Comparison of ENCODE assay signal across 1 cellular context in genomic region chr1:224900062-224900461, GRCh38.
TF ChIP-seq lines count a peak whose summit lies in the region.

No MANE protein-coding gene starts in this region.

TF ChIP-seq in HEK293, 187 proteins besides CTCF, POLR2A, EP300 and RAD21 (continued from another document and continues in another):
- no peak for TF ChIP-seq PRDM2 (tag by site-specific recombination; IDR thresholded peaks at IDR 0.05; ENCODE audit: borderline replicate concordance)
- TF ChIP-seq, protein P1, sequence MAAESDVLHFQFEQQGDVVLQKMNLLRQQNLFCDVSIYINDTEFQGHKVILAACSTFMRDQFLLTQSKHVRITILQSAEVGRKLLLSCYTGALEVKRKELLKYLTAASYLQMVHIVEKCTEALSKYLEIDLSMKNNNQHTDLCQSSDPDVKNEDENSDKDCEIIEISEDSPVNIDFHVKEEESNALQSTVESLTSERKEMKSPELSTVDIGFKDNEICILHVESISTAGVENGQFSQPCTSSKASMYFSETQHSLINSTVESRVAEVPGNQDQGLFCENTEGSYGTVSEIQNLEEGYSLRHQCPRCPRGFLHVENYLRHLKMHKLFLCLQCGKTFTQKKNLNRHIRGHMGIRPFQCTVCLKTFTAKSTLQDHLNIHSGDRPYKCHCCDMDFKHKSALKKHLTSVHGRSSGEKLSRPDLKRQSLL (tag by site-specific recombination; IDR thresholded peaks at IDR 0.05): no peak
- no peak for TF ChIP-seq ZFP37 (tag by site-specific recombination; IDR thresholded peaks at IDR 0.05)
- TF ChIP-seq, protein P2, sequence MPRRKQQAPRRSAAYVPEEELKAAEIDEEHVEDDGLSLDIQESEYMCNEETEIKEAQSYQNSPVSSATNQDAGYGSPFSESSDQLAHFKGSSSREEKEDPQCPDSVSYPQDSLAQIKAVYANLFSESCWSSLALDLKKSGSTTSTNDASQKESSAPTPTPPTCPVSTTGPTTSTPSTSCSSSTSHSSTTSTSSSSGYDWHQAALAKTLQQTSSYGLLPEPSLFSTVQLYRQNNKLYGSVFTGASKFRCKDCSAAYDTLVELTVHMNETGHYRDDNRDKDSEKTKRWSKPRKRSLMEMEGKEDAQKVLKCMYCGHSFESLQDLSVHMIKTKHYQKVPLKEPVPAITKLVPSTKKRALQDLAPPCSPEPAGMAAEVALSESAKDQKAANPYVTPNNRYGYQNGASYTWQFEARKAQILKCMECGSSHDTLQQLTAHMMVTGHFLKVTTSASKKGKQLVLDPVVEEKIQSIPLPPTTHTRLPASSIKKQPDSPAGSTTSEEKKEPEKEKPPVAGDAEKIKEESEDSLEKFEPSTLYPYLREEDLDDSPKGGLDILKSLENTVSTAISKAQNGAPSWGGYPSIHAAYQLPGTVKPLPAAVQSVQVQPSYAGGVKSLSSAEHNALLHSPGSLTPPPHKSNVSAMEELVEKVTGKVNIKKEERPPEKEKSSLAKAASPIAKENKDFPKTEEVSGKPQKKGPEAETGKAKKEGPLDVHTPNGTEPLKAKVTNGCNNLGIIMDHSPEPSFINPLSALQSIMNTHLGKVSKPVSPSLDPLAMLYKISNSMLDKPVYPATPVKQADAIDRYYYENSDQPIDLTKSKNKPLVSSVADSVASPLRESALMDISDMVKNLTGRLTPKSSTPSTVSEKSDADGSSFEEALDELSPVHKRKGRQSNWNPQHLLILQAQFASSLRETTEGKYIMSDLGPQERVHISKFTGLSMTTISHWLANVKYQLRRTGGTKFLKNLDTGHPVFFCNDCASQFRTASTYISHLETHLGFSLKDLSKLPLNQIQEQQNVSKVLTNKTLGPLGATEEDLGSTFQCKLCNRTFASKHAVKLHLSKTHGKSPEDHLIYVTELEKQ (tag by site-specific recombination; IDR thresholded peaks at IDR 0.05; ENCODE audit: borderline replicate concordance): no peak
- peak; percentile 65; the same call in 1 of the 2 replicates for TF ChIP-seq GLI2 (tag by site-specific recombination; IDR thresholded peaks at IDR 0.05; ENCODE audit: borderline replicate concordance, low read depth)
- no peak for TF ChIP-seq TRIM28 (IDR thresholded peaks at IDR 0.05; ENCODE audit: borderline replicate concordance, low read length)
- TF ChIP-seq, protein P3, sequence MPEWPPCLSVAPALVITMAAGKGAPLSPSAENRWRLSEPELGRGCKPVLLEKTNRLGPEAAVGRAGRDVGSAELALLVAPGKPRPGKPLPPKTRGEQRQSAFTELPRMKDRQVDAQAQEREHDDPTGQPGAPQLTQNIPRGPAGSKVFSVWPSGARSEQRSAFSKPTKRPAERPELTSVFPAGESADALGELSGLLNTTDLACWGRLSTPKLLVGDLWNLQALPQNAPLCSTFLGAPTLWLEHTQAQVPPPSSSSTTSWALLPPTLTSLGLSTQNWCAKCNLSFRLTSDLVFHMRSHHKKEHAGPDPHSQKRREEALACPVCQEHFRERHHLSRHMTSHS (tag by site-specific recombination; IDR thresholded peaks at IDR 0.05): no peak
- TF ChIP-seq YY1 (tag by site-specific recombination; IDR thresholded peaks at IDR 0.05): no peak
- TF ChIP-seq ZSCAN23 (tag by site-specific recombination; IDR thresholded peaks at IDR 0.05): no peak
- TF ChIP-seq OVOL3 (tag by site-specific recombination; IDR thresholded peaks at IDR 0.05): peak; percentile 18; the same call in 1 of the 2 replicates
- TF ChIP-seq ZNF37A (tag by site-specific recombination; IDR thresholded peaks at IDR 0.05): no peak
- no peak for TF ChIP-seq ZBTB49 (tag by site-specific recombination; IDR thresholded peaks at IDR 0.05; ENCODE audit: low read depth)
- TF ChIP-seq ZNF211 (tag by site-specific recombination; IDR thresholded peaks at IDR 0.05; ENCODE audit: low read depth): no peak
- peak; percentile 44 for TF ChIP-seq ZNF510 (tag by site-specific recombination; IDR thresholded peaks at IDR 0.05; ENCODE audit: insufficient replicate concordance)
- TF ChIP-seq, protein P4, sequence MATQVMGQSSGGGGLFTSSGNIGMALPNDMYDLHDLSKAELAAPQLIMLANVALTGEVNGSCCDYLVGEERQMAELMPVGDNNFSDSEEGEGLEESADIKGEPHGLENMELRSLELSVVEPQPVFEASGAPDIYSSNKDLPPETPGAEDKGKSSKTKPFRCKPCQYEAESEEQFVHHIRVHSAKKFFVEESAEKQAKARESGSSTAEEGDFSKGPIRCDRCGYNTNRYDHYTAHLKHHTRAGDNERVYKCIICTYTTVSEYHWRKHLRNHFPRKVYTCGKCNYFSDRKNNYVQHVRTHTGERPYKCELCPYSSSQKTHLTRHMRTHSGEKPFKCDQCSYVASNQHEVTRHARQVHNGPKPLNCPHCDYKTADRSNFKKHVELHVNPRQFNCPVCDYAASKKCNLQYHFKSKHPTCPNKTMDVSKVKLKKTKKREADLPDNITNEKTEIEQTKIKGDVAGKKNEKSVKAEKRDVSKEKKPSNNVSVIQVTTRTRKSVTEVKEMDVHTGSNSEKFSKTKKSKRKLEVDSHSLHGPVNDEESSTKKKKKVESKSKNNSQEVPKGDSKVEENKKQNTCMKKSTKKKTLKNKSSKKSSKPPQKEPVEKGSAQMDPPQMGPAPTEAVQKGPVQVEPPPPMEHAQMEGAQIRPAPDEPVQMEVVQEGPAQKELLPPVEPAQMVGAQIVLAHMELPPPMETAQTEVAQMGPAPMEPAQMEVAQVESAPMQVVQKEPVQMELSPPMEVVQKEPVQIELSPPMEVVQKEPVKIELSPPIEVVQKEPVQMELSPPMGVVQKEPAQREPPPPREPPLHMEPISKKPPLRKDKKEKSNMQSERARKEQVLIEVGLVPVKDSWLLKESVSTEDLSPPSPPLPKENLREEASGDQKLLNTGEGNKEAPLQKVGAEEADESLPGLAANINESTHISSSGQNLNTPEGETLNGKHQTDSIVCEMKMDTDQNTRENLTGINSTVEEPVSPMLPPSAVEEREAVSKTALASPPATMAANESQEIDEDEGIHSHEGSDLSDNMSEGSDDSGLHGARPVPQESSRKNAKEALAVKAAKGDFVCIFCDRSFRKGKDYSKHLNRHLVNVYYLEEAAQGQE (tag by site-specific recombination; IDR thresholded peaks at IDR 0.05): peak; percentile 57
- TF ChIP-seq HOXA7 (CRISPR knock-in tag; IDR thresholded peaks at IDR 0.05; ENCODE audit: borderline replicate concordance): no peak
- no peak; the same call in 1 of the 2 replicates for TF ChIP-seq MZF1 (tag by site-specific recombination; IDR thresholded peaks at IDR 0.05; ENCODE audit: borderline replicate concordance)
- 0 out of 2 replicates have a peak, but pooled peaks have one; percentile 47 for TF ChIP-seq ZNF514 (tag by site-specific recombination; IDR thresholded peaks at IDR 0.05)
- TF ChIP-seq ZNF292 (tag by site-specific recombination; IDR thresholded peaks at IDR 0.05; ENCODE audit: borderline replicate concordance, low read depth): no peak; the same call in 1 of the 2 replicates
- no peak for TF ChIP-seq ZNF701 (tag by site-specific recombination; IDR thresholded peaks at IDR 0.05)
- TF ChIP-seq ZNF792 (tag by site-specific recombination; IDR thresholded peaks at IDR 0.05): no peak
- no peak for TF ChIP-seq ZNF155 (tag by site-specific recombination; IDR thresholded peaks at IDR 0.05)
- 0 out of 2 replicates have a peak, but pooled peaks have one; percentile 36 for TF ChIP-seq ZBTB21 (tag by site-specific recombination; IDR thresholded peaks at IDR 0.05)
- no peak for TF ChIP-seq ZFP3 (tag by site-specific recombination; IDR thresholded peaks at IDR 0.05; ENCODE audit: low read depth)
- TF ChIP-seq PRDM6 (tag by site-specific recombination; IDR thresholded peaks at IDR 0.05): no peak
- TF ChIP-seq ZNF776 (tag by site-specific recombination; IDR thresholded peaks at IDR 0.05; ENCODE audit: borderline replicate concordance): no peak
- TF ChIP-seq ZNF138 (tag by site-specific recombination; IDR thresholded peaks at IDR 0.05; ENCODE audit: borderline replicate concordance): no peak
- no peak for TF ChIP-seq ZNF274 (IDR thresholded peaks at IDR 0.05; ENCODE audit: low read length)
- TF ChIP-seq ZNF274 (tag by site-specific recombination; IDR thresholded peaks at IDR 0.05; ENCODE audit: borderline replicate concordance): no peak
- no peak for TF ChIP-seq SCRT2 (tag by site-specific recombination; IDR thresholded peaks at IDR 0.05)
- peak; percentile 82; the same call in 1 of the 2 replicates for TF ChIP-seq ZNF560 (tag by site-specific recombination; IDR thresholded peaks at IDR 0.05; ENCODE audit: borderline replicate concordance)
- TF ChIP-seq ZNF23 (tag by site-specific recombination; IDR thresholded peaks at IDR 0.05; ENCODE audit: borderline replicate concordance): no peak
- TF ChIP-seq ZFP41 (tag by site-specific recombination; IDR thresholded peaks at IDR 0.05; ENCODE audit: borderline replicate concordance): no peak
- TF ChIP-seq HOXD13 (CRISPR knock-in tag; IDR thresholded peaks at IDR 0.05; ENCODE audit: borderline replicate concordance): no peak
- no peak for TF ChIP-seq PRDM4 (tag by site-specific recombination; IDR thresholded peaks at IDR 0.05)
- no peak for TF ChIP-seq ZNF785 (tag by site-specific recombination; IDR thresholded peaks at IDR 0.05)
- TF ChIP-seq ZNF350 (tag by site-specific recombination; IDR thresholded peaks at IDR 0.05): no peak
